ENCODE assay signal across 1 cellular context in the genomic region with DNA sequence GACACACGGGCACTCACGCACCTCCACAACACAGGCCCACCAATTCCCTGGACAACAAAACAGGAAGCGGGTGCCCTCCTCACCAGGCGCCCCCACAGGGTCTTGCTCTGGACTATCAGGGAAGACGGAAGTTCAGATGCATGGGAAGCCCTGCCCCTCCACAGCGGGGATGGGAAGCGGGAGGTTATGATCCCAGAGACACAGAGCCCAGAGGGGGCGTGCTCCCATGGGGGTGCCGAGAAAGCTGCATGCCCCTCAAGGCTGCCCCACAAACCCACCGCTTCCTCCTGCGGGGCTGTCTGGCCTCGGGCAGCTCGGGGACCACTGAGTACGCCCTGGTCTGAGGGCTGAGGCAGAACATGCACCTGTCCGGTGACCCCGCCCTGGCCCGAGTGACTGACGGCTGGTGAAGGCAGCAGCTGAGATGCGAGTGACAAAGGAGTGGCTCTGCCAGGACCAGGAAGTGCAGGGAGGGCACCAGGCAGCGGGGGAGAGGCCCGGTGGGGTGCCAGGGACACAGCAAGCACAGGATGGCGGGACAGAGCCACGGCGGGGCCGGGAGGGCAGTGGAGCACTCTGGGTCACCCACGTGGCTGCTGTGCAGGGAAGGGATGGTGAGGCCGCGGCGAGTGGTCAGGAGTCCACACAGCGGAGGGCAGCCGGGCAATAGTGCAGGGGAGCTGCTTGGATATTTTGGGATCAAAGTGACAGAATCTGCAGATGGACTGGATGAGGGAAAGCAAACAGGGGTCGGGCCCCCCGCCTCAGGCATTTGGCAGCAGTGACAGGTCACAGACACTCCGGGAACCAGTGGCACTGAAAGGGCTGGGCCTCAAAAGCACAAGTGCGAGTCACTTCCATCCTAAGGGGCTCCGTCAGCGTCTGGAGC.
TF ChIP-seq lines count a peak whose summit lies in the region.

No MANE protein-coding gene starts in this region.

TF ChIP-seq in HepG2, 621 proteins besides CTCF, POLR2A, EP300 and RAD21:
- TF ChIP-seq EZH2 (conservative IDR thresholded peaks at IDR 0.05; ENCODE audit: low read depth, low read length) (no peak), ZFP36 (IDR thresholded peaks at IDR 0.05; ENCODE audit: borderline replicate concordance, low read depth, low read length, partially characterized antibody) (no peak), POLR2G (IDR thresholded peaks at IDR 0.05; ENCODE audit: low read depth, low read length) (no peak), ZNF558 (CRISPR knock-in tag; IDR thresholded peaks at IDR 0.05; ENCODE audit: borderline replicate concordance) (no peak), ZNF232 (CRISPR knock-in tag; IDR thresholded peaks at IDR 0.05; ENCODE audit: borderline replicate concordance) (no peak), PAWR (CRISPR knock-in tag; IDR thresholded peaks at IDR 0.05; ENCODE audit: borderline replicate concordance) (no peak), ZNF841 (CRISPR knock-in tag; IDR thresholded peaks at IDR 0.05; ENCODE audit: borderline replicate concordance) (no peak), MIER2 (CRISPR knock-in tag; IDR thresholded peaks at IDR 0.05) (no peak), MAFK (conservative IDR thresholded peaks at IDR 0.05 in 1 of 2, IDR thresholded peaks at IDR 0.05 in 1 of 2; ENCODE audit: low read length in 2 of 2) (no peak), HNF4A (CRISPR knock-in tag; IDR thresholded peaks at IDR 0.05) (no peak), HNRNPL (IDR thresholded peaks at IDR 0.05; ENCODE audit: low read depth, low read length) (0 out of 2 replicates have a peak, but pooled peaks have one; percentile 2)
- TF ChIP-seq, protein P1, sequence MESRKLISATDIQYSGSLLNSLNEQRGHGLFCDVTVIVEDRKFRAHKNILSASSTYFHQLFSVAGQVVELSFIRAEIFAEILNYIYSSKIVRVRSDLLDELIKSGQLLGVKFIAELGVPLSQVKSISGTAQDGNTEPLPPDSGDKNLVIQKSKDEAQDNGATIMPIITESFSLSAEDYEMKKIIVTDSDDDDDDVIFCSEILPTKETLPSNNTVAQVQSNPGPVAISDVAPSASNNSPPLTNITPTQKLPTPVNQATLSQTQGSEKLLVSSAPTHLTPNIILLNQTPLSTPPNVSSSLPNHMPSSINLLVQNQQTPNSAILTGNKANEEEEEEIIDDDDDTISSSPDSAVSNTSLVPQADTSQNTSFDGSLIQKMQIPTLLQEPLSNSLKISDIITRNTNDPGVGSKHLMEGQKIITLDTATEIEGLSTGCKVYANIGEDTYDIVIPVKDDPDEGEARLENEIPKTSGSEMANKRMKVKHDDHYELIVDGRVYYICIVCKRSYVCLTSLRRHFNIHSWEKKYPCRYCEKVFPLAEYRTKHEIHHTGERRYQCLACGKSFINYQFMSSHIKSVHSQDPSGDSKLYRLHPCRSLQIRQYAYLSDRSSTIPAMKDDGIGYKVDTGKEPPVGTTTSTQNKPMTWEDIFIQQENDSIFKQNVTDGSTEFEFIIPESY (CRISPR knock-in tag; IDR thresholded peaks at IDR 0.05) = peak; percentile 59
- TF ChIP-seq, protein P2, sequence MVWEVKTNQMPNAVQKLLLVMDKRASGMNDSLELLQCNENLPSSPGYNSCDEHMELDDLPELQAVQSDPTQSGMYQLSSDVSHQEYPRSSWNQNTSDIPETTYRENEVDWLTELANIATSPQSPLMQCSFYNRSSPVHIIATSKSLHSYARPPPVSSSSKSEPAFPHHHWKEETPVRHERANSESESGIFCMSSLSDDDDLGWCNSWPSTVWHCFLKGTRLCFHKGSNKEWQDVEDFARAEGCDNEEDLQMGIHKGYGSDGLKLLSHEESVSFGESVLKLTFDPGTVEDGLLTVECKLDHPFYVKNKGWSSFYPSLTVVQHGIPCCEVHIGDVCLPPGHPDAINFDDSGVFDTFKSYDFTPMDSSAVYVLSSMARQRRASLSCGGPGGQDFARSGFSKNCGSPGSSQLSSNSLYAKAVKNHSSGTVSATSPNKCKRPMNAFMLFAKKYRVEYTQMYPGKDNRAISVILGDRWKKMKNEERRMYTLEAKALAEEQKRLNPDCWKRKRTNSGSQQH (CRISPR knock-in tag; IDR thresholded peaks at IDR 0.05; ENCODE audit: low read depth) = no peak
- TF ChIP-seq, protein P3, sequence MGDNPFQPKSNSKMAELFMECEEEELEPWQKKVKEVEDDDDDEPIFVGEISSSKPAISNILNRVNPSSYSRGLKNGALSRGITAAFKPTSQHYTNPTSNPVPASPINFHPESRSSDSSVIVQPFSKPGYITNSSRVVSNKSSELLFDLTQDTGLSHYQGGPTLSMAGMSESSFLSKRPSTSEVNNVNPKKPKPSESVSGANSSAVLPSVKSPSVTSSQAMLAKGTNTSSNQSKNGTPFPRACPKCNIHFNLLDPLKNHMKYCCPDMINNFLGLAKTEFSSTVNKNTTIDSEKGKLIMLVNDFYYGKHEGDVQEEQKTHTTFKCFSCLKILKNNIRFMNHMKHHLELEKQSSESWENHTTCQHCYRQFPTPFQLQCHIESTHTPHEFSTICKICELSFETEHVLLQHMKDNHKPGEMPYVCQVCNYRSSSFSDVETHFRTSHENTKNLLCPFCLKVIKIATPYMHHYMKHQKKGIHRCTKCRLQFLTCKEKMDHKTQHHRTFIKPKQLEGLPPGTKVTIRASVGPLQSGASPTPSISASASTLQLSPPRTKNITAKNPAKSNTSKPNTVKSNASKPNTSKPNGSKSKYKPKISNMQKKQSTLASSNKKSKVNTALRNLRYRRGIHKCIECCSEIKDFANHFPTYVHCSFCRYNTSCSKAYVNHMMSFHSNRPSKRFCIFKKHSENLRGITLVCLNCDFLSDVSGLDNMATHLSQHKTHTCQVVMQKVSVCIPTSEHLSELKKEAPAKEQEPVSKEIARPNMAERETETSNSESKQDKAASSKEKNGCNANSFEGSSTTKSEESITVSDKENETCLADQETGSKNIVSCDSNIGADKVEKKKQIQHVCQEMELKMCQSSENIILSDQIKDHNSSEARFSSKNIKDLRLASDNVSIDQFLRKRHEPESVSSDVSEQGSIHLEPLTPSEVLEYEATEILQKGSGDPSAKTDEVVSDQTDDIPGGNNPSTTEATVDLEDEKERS (CRISPR knock-in tag; IDR thresholded peaks at IDR 0.05) = no peak
TF ChIP-seq in HepG2: peak in this region for 2.
